Comparison of ENCODE assay signal across 7 cellular contexts in genomic region chr5:74865799-74866652, GRCh38. TPM values are rescaled to one million over a fixed set of nuclear protein-coding genes. Genes with fewer than 3 reads are reported as not detected.
DNase-seq lines count a peak whose midpoint lies in the region; ATAC-seq and TF ChIP-seq lines count a peak whose summit lies in the region.

A gene with protein sequence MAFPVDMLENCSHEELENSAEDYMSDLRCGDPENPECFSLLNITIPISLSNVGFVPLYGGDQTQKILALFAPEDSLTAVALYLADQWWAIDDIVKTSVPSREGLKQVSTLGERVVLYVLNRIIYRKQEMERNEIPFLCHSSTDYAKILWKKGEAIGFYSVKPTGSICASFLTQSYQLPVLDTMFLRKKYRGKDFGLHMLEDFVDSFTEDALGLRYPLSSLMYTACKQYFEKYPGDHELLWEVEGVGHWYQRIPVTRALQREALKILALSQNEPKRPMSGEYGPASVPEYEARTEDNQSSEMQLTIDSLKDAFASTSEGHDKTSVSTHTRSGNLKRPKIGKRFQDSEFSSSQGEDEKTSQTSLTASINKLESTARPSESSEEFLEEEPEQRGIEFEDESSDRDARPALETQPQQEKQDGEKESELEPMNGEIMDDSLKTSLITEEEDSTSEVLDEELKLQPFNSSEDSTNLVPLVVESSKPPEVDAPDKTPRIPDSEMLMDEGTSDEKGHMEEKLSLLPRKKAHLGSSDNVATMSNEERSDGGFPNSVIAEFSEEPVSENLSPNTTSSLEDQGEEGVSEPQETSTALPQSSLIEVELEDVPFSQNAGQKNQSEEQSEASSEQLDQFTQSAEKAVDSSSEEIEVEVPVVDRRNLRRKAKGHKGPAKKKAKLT (minus strand): TSS chr5:74866387. CDS start chr5:74841676, 24,711 bp downstream.

- H3K36me3 ChIP-seq in adrenal gland (replicated peaks in 1 of 2) (no peaks in the 10 kb centered on the region), hepatocyte (replicated peaks; ENCODE audit: insufficient read depth, low read depth) (no peaks in the 10 kb centered on the region)

- H4K20me1 ChIP-seq in hepatocyte (ENCODE audit: insufficient read depth, poor library complexity, severe bottlenecking), result no peaks in the 10 kb centered on the region

- H3K27ac ChIP-seq in adrenal gland (peak within 1 kb of the TSS in 3 of 5 donors; percentile 13 to 80 (median 71)), hepatocyte (peak within 1 kb of the TSS; percentile 89)

- H3K4me1 ChIP-seq in adrenal gland (replicated peaks in 1 of 2), result peaks cover 0 to 5% of the 10 kb centered on the region in 2 donors
- H3K4me1 ChIP-seq in hepatocyte (ENCODE audit: insufficient read depth), result peaks cover 7% of the 10 kb centered on the region

- H3K79me2 ChIP-seq in hepatocyte, result peaks cover 35% of the 10 kb centered on the region

- TF ChIP-seq CTCF in adrenal gland (IDR thresholded peaks at IDR 0.05), result no peak
- TF ChIP-seq CTCF in hepatocyte (IDR thresholded peaks at IDR 0.05; ENCODE audit: poor library complexity), result no peak

- H3K27me3 ChIP-seq in adrenal gland, result no peaks in the 10 kb centered on the region
- no peaks in the 10 kb centered on the region for H3K27me3 ChIP-seq in hepatocyte

- ATAC-seq in GM18505 (IDR thresholded peaks at IDR 0.05; ENCODE audit: unreplicated experiment) (no peak), HG03064 (IDR thresholded peaks at IDR 0.05; ENCODE audit: low read depth, unreplicated experiment) (peak; percentile 55), SK-N-SH treated with all-trans-retinoic acid at 6 μM for 48 hours (peak; percentile 82), sciatic nerve (peak; percentile 57), GM19467 (IDR thresholded peaks at IDR 0.05; ENCODE audit: unreplicated experiment) (no peak)

- DNase-seq in adrenal gland (peak in 5 of 7 donors; percentile 21 to 42 (median 40)), hepatocyte (ENCODE audit: low spot score) (peak; percentile 77), sciatic nerve (ENCODE audit: low spot score) (peak; percentile 62)

- TF ChIP-seq POLR2A in GM18505 (IDR thresholded peaks at IDR 0.05; ENCODE audit: borderline replicate concordance, extremely low read depth, insufficient read depth, insufficient read length), result peak; percentile 50
- TF ChIP-seq POLR2A in adrenal gland (IDR thresholded peaks at IDR 0.05), result peak; percentile 10 to 29

- H3K4me3 ChIP-seq in adrenal gland (peak within 1 kb of the TSS in 3 of 4 donors; percentile 1 to 93 (median 33)), hepatocyte (peak within 1 kb of the TSS; percentile 86)

- no peaks in the 10 kb centered on the region for H3K9me3 ChIP-seq in adrenal gland (replicated peaks in 1 of 3)
- no peaks in the 10 kb centered on the region for H3K9me3 ChIP-seq in hepatocyte (ENCODE audit: low read depth)

- H2AFZ ChIP-seq in hepatocyte, result peak within 1 kb of the TSS; percentile 80

- WGBS in adrenal gland, 4 donors, result 0 to 1% (median 1%) methylated on average over 17 to 127 of the region's 127 CpGs; no CpG with 5 or more reads in 1 of the 4 donors
- 1% methylated on average over 56 of the region's 127 CpGs for WGBS in hepatocyte (ENCODE audit: low lambda C conversion rate, missing lambda C conversion rate)

- H3K4me2 ChIP-seq in hepatocyte, result peak within 1 kb of the TSS; percentile 89

- intact Hi-C loops in adrenal gland (cut with DNase I) (no loop called here), sciatic nerve (cut with DNase I) (no loop called here)

- H3K9me2 ChIP-seq in hepatocyte (replicated peaks; ENCODE audit: insufficient read depth), result no peaks in the 10 kb centered on the region

TF ChIP-seq in SK-N-SH treated with all-trans-retinoic acid at 6 μM for 48 hours, 23 proteins besides CTCF, POLR2A, EP300 and RAD21:
- TF ChIP-seq ARNTL (CRISPR knock-in tag; IDR thresholded peaks at IDR 0.05; ENCODE audit: borderline replicate concordance, low read depth) (no peak), ZFP30 (CRISPR knock-in tag; IDR thresholded peaks at IDR 0.05) (no peak), ESRRG (CRISPR knock-in tag; IDR thresholded peaks at IDR 0.05) (no peak), PPARA (CRISPR knock-in tag; IDR thresholded peaks at IDR 0.05; ENCODE audit: borderline replicate concordance) (no peak), ZNF565 (CRISPR knock-in tag; conservative IDR thresholded peaks at IDR 0.05; ENCODE audit: low read depth) (no peak), CSDC2 (CRISPR knock-in tag; IDR thresholded peaks at IDR 0.05) (no peak), POU6F1 (CRISPR knock-in tag; IDR thresholded peaks at IDR 0.05; ENCODE audit: borderline replicate concordance, low read depth) (no peak), ZFP3 (CRISPR knock-in tag; IDR thresholded peaks at IDR 0.05) (no peak), ISL1 (CRISPR knock-in tag; IDR thresholded peaks at IDR 0.05) (no peak), OSR1 (CRISPR knock-in tag; IDR thresholded peaks at IDR 0.05) (no peak), GLIS3 (CRISPR knock-in tag; IDR thresholded peaks at IDR 0.05) (no peak), SNAI2 (CRISPR knock-in tag; IDR thresholded peaks at IDR 0.05) (no peak), ZNF8 (CRISPR knock-in tag; IDR thresholded peaks at IDR 0.05) (no peak)
- TF ChIP-seq, protein P1, sequence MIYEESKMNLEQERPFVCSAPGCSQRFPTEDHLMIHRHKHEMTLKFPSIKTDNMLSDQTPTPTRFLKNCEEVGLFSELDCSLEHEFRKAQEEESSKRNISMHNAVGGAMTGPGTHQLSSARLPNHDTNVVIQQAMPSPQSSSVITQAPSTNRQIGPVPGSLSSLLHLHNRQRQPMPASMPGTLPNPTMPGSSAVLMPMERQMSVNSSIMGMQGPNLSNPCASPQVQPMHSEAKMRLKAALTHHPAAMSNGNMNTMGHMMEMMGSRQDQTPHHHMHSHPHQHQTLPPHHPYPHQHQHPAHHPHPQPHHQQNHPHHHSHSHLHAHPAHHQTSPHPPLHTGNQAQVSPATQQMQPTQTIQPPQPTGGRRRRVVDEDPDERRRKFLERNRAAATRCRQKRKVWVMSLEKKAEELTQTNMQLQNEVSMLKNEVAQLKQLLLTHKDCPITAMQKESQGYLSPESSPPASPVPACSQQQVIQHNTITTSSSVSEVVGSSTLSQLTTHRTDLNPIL (CRISPR knock-in tag; IDR thresholded peaks at IDR 0.05; ENCODE audit: low read depth), result no peak
- TF ChIP-seq, protein P2, sequence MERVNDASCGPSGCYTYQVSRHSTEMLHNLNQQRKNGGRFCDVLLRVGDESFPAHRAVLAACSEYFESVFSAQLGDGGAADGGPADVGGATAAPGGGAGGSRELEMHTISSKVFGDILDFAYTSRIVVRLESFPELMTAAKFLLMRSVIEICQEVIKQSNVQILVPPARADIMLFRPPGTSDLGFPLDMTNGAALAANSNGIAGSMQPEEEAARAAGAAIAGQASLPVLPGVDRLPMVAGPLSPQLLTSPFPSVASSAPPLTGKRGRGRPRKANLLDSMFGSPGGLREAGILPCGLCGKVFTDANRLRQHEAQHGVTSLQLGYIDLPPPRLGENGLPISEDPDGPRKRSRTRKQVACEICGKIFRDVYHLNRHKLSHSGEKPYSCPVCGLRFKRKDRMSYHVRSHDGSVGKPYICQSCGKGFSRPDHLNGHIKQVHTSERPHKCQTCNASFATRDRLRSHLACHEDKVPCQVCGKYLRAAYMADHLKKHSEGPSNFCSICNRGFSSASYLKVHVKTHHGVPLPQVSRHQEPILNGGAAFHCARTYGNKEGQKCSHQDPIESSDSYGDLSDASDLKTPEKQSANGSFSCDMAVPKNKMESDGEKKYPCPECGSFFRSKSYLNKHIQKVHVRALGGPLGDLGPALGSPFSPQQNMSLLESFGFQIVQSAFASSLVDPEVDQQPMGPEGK (CRISPR knock-in tag; IDR thresholded peaks at IDR 0.05; ENCODE audit: borderline replicate concordance), result no peak

RNA-seq across cellular contexts. Expression of the gene that starts here (rescaled TPM):
- total RNA-seq in adrenal gland, result 10 to 100 TPM in 2 of 8 donors, 1 to 10 TPM in 6; 6.0 to 36.4 (median 7.4) TPM
- polyA plus RNA-seq in adrenal gland, result 1 to 10 TPM; 1.7 to 9.2 (median 3.4) TPM
- 13.7 and 16.2 TPM in 2 replicates for total RNA-seq in hepatocyte
- polyA plus RNA-seq in hepatocyte, result 3.1 and 3.3 TPM in 2 replicates
- total RNA-seq in sciatic nerve, result 11.4 TPM

Comparison
In these comparisons a context has a peak if more than half of its experiments do, and no peak if none do; other contexts are left out.
1. ATAC-seq: peak in HG03064 (single experiment), SK-N-SH treated with all-trans-retinoic acid at 6 μM for 48 hours (single experiment) and sciatic nerve (single experiment); none in GM18505 (single experiment) and GM19467 (single experiment).
2. Peak in every context shown above with its lines, with median percentiles within 50 percentile points of each other: DNase-seq.